In the genomic region with DNA sequence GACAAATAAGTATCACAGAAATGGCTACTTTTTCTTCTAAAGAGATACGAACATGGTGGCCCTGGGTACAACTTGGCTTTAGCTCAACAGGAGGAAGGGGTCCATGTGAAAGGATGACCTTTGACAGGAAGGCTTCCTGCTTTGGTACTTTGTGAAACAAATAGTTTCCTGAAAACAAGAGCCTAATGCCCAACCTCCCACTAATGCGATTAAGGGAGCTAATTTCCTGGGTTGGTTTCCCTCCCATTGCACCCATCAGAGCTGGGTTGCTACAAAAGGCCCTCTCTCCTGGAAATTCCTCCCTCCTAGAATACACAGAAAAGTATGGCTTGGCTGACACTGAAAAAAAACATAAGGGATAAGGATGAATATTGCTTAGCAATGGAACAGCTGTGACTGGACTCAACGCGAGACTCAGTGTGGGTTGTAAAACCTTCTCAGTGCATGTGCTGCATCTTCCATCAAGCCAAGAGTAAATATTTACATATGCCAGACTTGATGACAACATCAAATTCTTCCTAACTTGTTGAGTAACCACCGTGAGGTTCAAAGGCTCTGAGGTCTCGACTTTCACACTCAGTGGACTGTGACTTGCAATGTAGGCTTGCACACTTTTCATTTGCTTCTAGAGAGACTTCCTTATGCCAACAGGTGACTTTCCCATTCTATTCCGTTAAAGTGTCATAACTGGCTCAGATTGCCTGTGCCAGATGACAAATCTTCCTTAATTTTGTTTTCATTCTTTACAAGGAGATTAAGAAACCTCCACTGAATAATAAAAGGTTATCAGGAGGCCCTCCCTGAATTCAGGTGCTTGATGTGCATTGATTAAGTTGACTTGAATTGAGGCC, we compare ENCODE assay signal across 15 cellular contexts.
DNase-seq lines count a peak whose midpoint lies in the region; ATAC-seq, FAIRE-seq and TF ChIP-seq lines count a peak whose summit lies in the region.
"Had no signal": no experiment of that assay in that cellular context is flagged by ENCODE, and none has a peak within 500 bp of the region (broad histone marks: within the 10 kb centered on the region; RNA-seq: fewer than 3 reads in every experiment).

No MANE protein-coding gene starts in this region.

- H3K27ac ChIP-seq in HEK293 (ENCODE audit: extremely low read depth, low read depth, low read length), result no peak overlapping the region
- no peak overlapping the region for H3K27ac ChIP-seq in body of pancreas
- no peak overlapping the region for H3K27ac ChIP-seq in pancreas
- H3K27ac ChIP-seq: spleen, thyroid gland had no signal

- FAIRE-seq in pancreas (lab: Jason Lieb, UNC), result no peak
- FAIRE-seq: D721Med, H54 had no signal

- CTCF ChIA-PET in HEK293 (lab: Yijun Ruan, JAX), result interaction anchor here (0.6 kb wide), 1 partner anchor 9 kb away, joined by 3 read pairs; no protein-coding TSS in a partner anchor

- no peaks in the 10 kb centered on the region for H3K9me3 ChIP-seq in HEK293 (ENCODE audit: control insufficient read depth, insufficient read depth, low read depth, low read length)
- H3K9me3 ChIP-seq in body of pancreas, result no peaks in the 10 kb centered on the region
- H3K9me3 ChIP-seq in pancreas, result no peaks in the 10 kb centered on the region
- H3K9me3 ChIP-seq: spleen, thyroid gland had no signal

- intact Hi-C loops in body of pancreas (cut with DNase I), result no loop called here
- intact Hi-C loops in pancreas (cut with DNase I), result no loop called here

- no peak overlapping the region for H3K4me3 ChIP-seq in HEK293 (ENCODE audit: low read depth, low read length)
- H3K4me3 ChIP-seq in body of pancreas, result no peak overlapping the region
- H3K4me3 ChIP-seq in kidney epithelial cell (ENCODE audit: low read depth, low read length), result no peak overlapping the region
- H3K4me3 ChIP-seq in pancreas, result no peak overlapping the region
- H3K4me3 ChIP-seq: spleen, thyroid gland had no signal

- POLR2A ChIA-PET in HEK293 (lab: Yijun Ruan, JAX), result no interaction called here

- TF ChIP-seq CTCF in HEK293 (tag by site-specific recombination; IDR thresholded peaks at IDR 0.05) (no peak), body of pancreas (IDR thresholded peaks at IDR 0.05) (no peak), kidney epithelial cell (IDR thresholded peaks at IDR 0.05; ENCODE audit: insufficient read depth, low read length, poor library complexity, severe bottlenecking) (no peak), pancreas (IDR thresholded peaks at IDR 0.05) (no peak)

- WGBS in body of pancreas, 2 donors, result 48 to 49% methylated on average over 7 of the region's 7 CpGs
- WGBS in pancreas, 2 donors, result 45 to 49% methylated on average over 7 of the region's 7 CpGs

- TF ChIP-seq POLR2A in body of pancreas (IDR thresholded peaks at IDR 0.05), result no peak

- H3K4me1 ChIP-seq in HEK293 (ENCODE audit: control insufficient read depth, insufficient read depth, low read length) (no peaks in the 10 kb centered on the region), body of pancreas (no peaks in the 10 kb centered on the region), pancreas (no peaks in the 10 kb centered on the region)
- H3K4me1 ChIP-seq: spleen, thyroid gland had no signal

- H3K27me3 ChIP-seq in body of pancreas (no peaks in the 10 kb centered on the region), kidney epithelial cell (ENCODE audit: control insufficient read depth, insufficient read depth, low read length) (no peaks in the 10 kb centered on the region), pancreas (no peaks in the 10 kb centered on the region)
- H3K27me3 ChIP-seq: spleen, thyroid gland had no signal

- DNase-seq in body of pancreas, result no peak
- DNase-seq in kidney epithelial cell (ENCODE audit: low read depth), result peak; percentile 80
- DNase-seq in pancreas, result no peak
- no peak for DNase-seq in NK-92 treated with Interleukin-12 subunit alpha and Interleukin-12 subunit beta, amount 100 ng/mL, for 24 hours (lab: John Stamatoyannopoulos, UW)
- no peak for DNase-seq in AG08396 (ENCODE audit: low spot score)
- DNase-seq in NCI-H2196 treated with DMSO at 0.1 percent for 48 hours (lab: John Stamatoyannopoulos, UW; ENCODE audit: unreplicated experiment), result no peak
- DNase-seq: endodermal cell, NCI-H2107, spleen, thyroid gland had no signal

- ATAC-seq in body of pancreas, result peak; percentile 40
- ATAC-seq in pancreas, result peak in 3 of 4 donors; percentile 30 to 61 (median 34)
- no peak for ATAC-seq in HG03095 (IDR thresholded peaks at IDR 0.05; ENCODE audit: unreplicated experiment)
- ATAC-seq: stimulated activated memory B cell treated with anti-CD40 and anti-IgM and Interleukin-4, amounts not matched to agents 10 μg/mL and 1 μg/mL and 100 μg/mL, for 72 hours had no signal

- H3K36me3 ChIP-seq in HEK293 (ENCODE audit: control insufficient read depth in 2 of 2, insufficient read depth in 1 of 2, low read length in 2 of 2), result no peaks in the 10 kb centered on the region
- H3K36me3 ChIP-seq in body of pancreas (replicated peaks in 1 of 2; ENCODE audit: insufficient read depth in 1 of 2, low read depth in 2 of 2), result no peaks in the 10 kb centered on the region
- peaks cover 2% of the 10 kb centered on the region for H3K36me3 ChIP-seq in kidney epithelial cell (ENCODE audit: control insufficient read depth, insufficient read depth, low read length)
- no peaks in the 10 kb centered on the region for H3K36me3 ChIP-seq in pancreas

TF ChIP-seq in HEK293, 187 proteins besides CTCF, POLR2A, EP300 and RAD21:
- TF ChIP-seq SCRT2 (tag by site-specific recombination; IDR thresholded peaks at IDR 0.05) (peak; percentile 83), ZNF140 (tag by site-specific recombination; IDR thresholded peaks at IDR 0.05) (no peak)
TF ChIP-seq in HEK293: peak in this region for 1.
